Comparison of ENCODE assay signal across 8 cellular contexts in genomic region chr10:70364001-70364771, GRCh38. TPM values are rescaled to one million over a fixed set of nuclear protein-coding genes. Genes with fewer than 3 reads are reported as not detected.
DNase-seq lines count a peak whose midpoint lies in the region; ATAC-seq and TF ChIP-seq lines count a peak whose summit lies in the region.

No MANE protein-coding gene starts in this region.

- no peaks in the 10 kb centered on the region for H3K27me3 Mint-ChIP-seq in activated T-helper 2 cell treated with anti-CD3 and anti-CD28 coated beads, Interferon-gamma antibody, Interleukin-2, Interleukin-4, amounts not matched to agents 10 μg/mL and 5 μg/mL and 100 μg/mL, durations not matched to agents 14 hours and 24 hours and 36 hours (ENCODE audit: low read depth)

- H3K27ac ChIP-seq in Karpas-422 (ENCODE audit: low read length), result peak overlapping the region; percentile 66
- peak overlapping the region; percentile 95 for H3K27ac ChIP-seq in RWPE2 (ENCODE audit: poor library complexity, severe bottlenecking)
- no peak overlapping the region for H3K27ac ChIP-seq in neural cell (ENCODE audit: low read length)

- H3F3A ChIP-seq in neural cell (ENCODE audit: insufficient read depth, low read length, poor library complexity, severe bottlenecking), result no peaks in the 10 kb centered on the region

- H3K4me2 ChIP-seq in Karpas-422 (ENCODE audit: low read depth, low read length, poor library complexity, severe bottlenecking) (peak overlapping the region; percentile 30), neural cell (ENCODE audit: low read length) (no peak overlapping the region)

- no peaks in the 10 kb centered on the region for H3K9me3 Mint-ChIP-seq in activated T-helper 2 cell treated with anti-CD3 and anti-CD28 coated beads, Interferon-gamma antibody, Interleukin-2, Interleukin-4, amounts not matched to agents 10 μg/mL and 5 μg/mL and 100 μg/mL, durations not matched to agents 14 hours and 24 hours and 36 hours

- TF ChIP-seq CTCF in RWPE2 (IDR thresholded peaks at IDR 0.05; ENCODE audit: poor library complexity, severe bottlenecking), result peak; percentile 92
- TF ChIP-seq CTCF in fibroblast of pulmonary artery (IDR thresholded peaks at IDR 0.05; ENCODE audit: low read length, missing control alignments), result peak; percentile 90
- peak; percentile 96 for TF ChIP-seq CTCF in neural cell (IDR thresholded peaks at IDR 0.05; ENCODE audit: poor library complexity, severe bottlenecking)

- peak; percentile 82 for ATAC-seq in GM21619 (IDR thresholded peaks at IDR 0.05; ENCODE audit: unreplicated experiment)
- peak; percentile 99 for ATAC-seq in RWPE2 (ENCODE audit: low read depth)
- peak; percentile 98 for ATAC-seq in stimulated activated naive CD8-positive, alpha-beta T cell treated with anti-CD3 and anti-CD28 coated beads, Interleukin-15, Interleukin-2, amounts not matched to agents 100 U/mL and 50 U/mL, for 24 hours

- H3K4me1 Mint-ChIP-seq in activated T-helper 2 cell treated with anti-CD3 and anti-CD28 coated beads, Interferon-gamma antibody, Interleukin-2, Interleukin-4, amounts not matched to agents 10 μg/mL and 5 μg/mL and 100 μg/mL, durations not matched to agents 14 hours and 24 hours and 36 hours (ENCODE audit: low read depth), result peaks cover 8% of the 10 kb centered on the region

- no peak overlapping the region for H3K4me3 Mint-ChIP-seq in activated T-helper 2 cell treated with anti-CD3 and anti-CD28 coated beads, Interferon-gamma antibody, Interleukin-2, Interleukin-4, amounts not matched to agents 10 μg/mL and 5 μg/mL and 100 μg/mL, durations not matched to agents 14 hours and 24 hours and 36 hours (ENCODE audit: low read depth)

- intact Hi-C loops in activated T-helper 2 cell treated with anti-CD3 and anti-CD28 coated beads, Interferon-gamma antibody, Interleukin-2, Interleukin-4, amounts not matched to agents 10 μg/mL and 5 μg/mL and 100 μg/mL, durations not matched to agents 14 hours and 24 hours and 36 hours (cut with micrococcal nuclease), result loop anchor here (1.0 kb wide), 2 partner anchors 91 to 143 kb away; no protein-coding TSS in a partner anchor

- H3K9ac ChIP-seq in Karpas-422 (ENCODE audit: low read length) (peak overlapping the region; percentile 57), neural cell (ENCODE audit: low read length) (no peak overlapping the region)

- DNase-seq in DMS 273 treated with DMSO at 0.1 percent for 48 hours (lab: John Stamatoyannopoulos, UW), result peak; percentile 52
- DNase-seq in Karpas-422, result peak; percentile 96
- peak; percentile 95 for DNase-seq in RWPE2 (ENCODE audit: low spot score)
- DNase-seq in activated T-helper 2 cell treated with anti-CD3 and anti-CD28 coated beads, Interferon-gamma antibody, Interleukin-2, Interleukin-4, amounts not matched to agents 10 μg/mL and 5 μg/mL and 100 μg/mL, durations not matched to agents 14 hours and 24 hours and 36 hours (ENCODE audit: low spot score), result peak; percentile 77
- DNase-seq in fibroblast of pulmonary artery (ENCODE audit: low read depth), result peak; percentile 99
- DNase-seq in stimulated activated naive CD8-positive, alpha-beta T cell treated with anti-CD3 and anti-CD28 coated beads, Interleukin-15, Interleukin-2, amounts not matched to agents 100 U/mL and 50 U/mL, for 24 hours, result peak; percentile 89

- H2AFZ ChIP-seq in Karpas-422 (ENCODE audit: low read length) (no peak overlapping the region), neural cell (ENCODE audit: low read depth, low read length) (no peak overlapping the region)

- H3K79me2 ChIP-seq in Karpas-422 (ENCODE audit: low read length), result peaks cover 45% of the 10 kb centered on the region
- no peaks in the 10 kb centered on the region for H3K79me2 ChIP-seq in neural cell (replicated peaks; ENCODE audit: insufficient read depth, low read length)

- H3K36me3 Mint-ChIP-seq in activated T-helper 2 cell treated with anti-CD3 and anti-CD28 coated beads, Interferon-gamma antibody, Interleukin-2, Interleukin-4, amounts not matched to agents 10 μg/mL and 5 μg/mL and 100 μg/mL, durations not matched to agents 14 hours and 24 hours and 36 hours (ENCODE audit: low read depth), result peaks cover 2% of the 10 kb centered on the region

- no peaks in the 10 kb centered on the region for H3K27me3 ChIP-seq in Karpas-422 (ENCODE audit: low read length)
- H3K27me3 ChIP-seq in RWPE2 (ENCODE audit: insufficient read depth, poor library complexity, severe bottlenecking), result no peaks in the 10 kb centered on the region
- H3K27me3 ChIP-seq in neural cell (ENCODE audit: insufficient read depth, low read depth, low read length), result no peaks in the 10 kb centered on the region

- H3K4me1 ChIP-seq in Karpas-422 (ENCODE audit: low read length) (peaks cover 22% of the 10 kb centered on the region), RWPE2 (ENCODE audit: insufficient read depth, poor library complexity, severe bottlenecking) (peaks cover 10% of the 10 kb centered on the region)

- no peak overlapping the region for H3K27ac Mint-ChIP-seq in activated T-helper 2 cell treated with anti-CD3 and anti-CD28 coated beads, Interferon-gamma antibody, Interleukin-2, Interleukin-4, amounts not matched to agents 10 μg/mL and 5 μg/mL and 100 μg/mL, durations not matched to agents 14 hours and 24 hours and 36 hours

- no peaks in the 10 kb centered on the region for H3K9me3 ChIP-seq in Karpas-422 (ENCODE audit: low read length)
- H3K9me3 ChIP-seq in RWPE2 (ENCODE audit: severe bottlenecking), result no peaks in the 10 kb centered on the region
- H3K9me3 ChIP-seq in neural cell (ENCODE audit: low read length), result no peaks in the 10 kb centered on the region

- TF ChIP-seq RAD21 in neural cell (conservative IDR thresholded peaks at IDR 0.05), result peak; percentile 93

- H3K36me3 ChIP-seq in Karpas-422 (ENCODE audit: insufficient read depth, low read length), result peaks cover 3% of the 10 kb centered on the region; the same call in 1 of the 2 replicates
- H3K36me3 ChIP-seq in RWPE2 (ENCODE audit: low read depth), result no peaks in the 10 kb centered on the region
- H3K36me3 ChIP-seq in neural cell (ENCODE audit: insufficient read depth, low read length), result no peaks in the 10 kb centered on the region

- no peaks in the 10 kb centered on the region for H4K20me1 ChIP-seq in Karpas-422 (ENCODE audit: insufficient read depth, low read depth, low read length)
- no peaks in the 10 kb centered on the region for H4K20me1 ChIP-seq in neural cell (ENCODE audit: insufficient read depth)

- TF ChIP-seq EP300 in neural cell (conservative IDR thresholded peaks at IDR 0.05; ENCODE audit: poor library complexity, severe bottlenecking), result no peak

- no peaks in the 10 kb centered on the region for H3K9me2 ChIP-seq in Karpas-422 (replicated peaks; ENCODE audit: insufficient read depth, low read length)
- H3K9me2 ChIP-seq in neural cell (ENCODE audit: insufficient read depth, low read length), result no peaks in the 10 kb centered on the region

- H3K4me3 ChIP-seq in Karpas-422 (ENCODE audit: low read length), result no peak overlapping the region
- H3K4me3 ChIP-seq in RWPE2 (ENCODE audit: severe bottlenecking), result no peak overlapping the region
- peak overlapping the region; percentile 9 for H3K4me3 ChIP-seq in fibroblast of pulmonary artery (replicated peaks; ENCODE audit: low read depth, low read length)
- H3K4me3 ChIP-seq in neural cell (ENCODE audit: low read length), result no peak overlapping the region

TF ChIP-seq in neural cell, 6 proteins besides CTCF, POLR2A, EP300 and RAD21:
- no peak for TF ChIP-seq POLR2AphosphoS5 (IDR thresholded peaks at IDR 0.05)
- peak; percentile 96 for TF ChIP-seq SMC3 (conservative IDR thresholded peaks at IDR 0.05; ENCODE audit: poor library complexity)
- peak; percentile 23 for TF ChIP-seq MXI1 (conservative IDR thresholded peaks at IDR 0.05; ENCODE audit: poor library complexity, severe bottlenecking)

RNA-seq across cellular contexts. Expression of gene LRRC20, which starts 18.2 kb away (rescaled TPM):
- 13.6 and 37.0 TPM in 2 replicates for total RNA-seq in Karpas-422 (2014; rRNA removed; shearing (Covaris generic); ENCODE audit: low replicate concordance)
- 17.2 and 18.9 TPM in 2 replicates for total RNA-seq in activated T-helper 2 cell treated with anti-CD3 and anti-CD28 coated beads, Interferon-gamma antibody, Interleukin-2, Interleukin-4, amounts not matched to agents 10 μg/mL and 5 μg/mL and 100 μg/mL, durations not matched to agents 14 hours and 24 hours and 36 hours
- 24.2 and 42.2 TPM in 2 replicates for polyA plus RNA-seq in neural cell
- 30.7 and 31.0 TPM in 2 replicates for polyA minus RNA-seq in neural cell

RNA-seq across cellular contexts. Expression of gene EIF4EBP2, which starts 39.8 kb away (rescaled TPM):
- 35.3 and 78.0 TPM in 2 replicates for total RNA-seq in Karpas-422 (2014; rRNA removed; shearing (Covaris generic); ENCODE audit: low replicate concordance)
- 39.5 and 40.0 TPM in 2 replicates for total RNA-seq in activated T-helper 2 cell treated with anti-CD3 and anti-CD28 coated beads, Interferon-gamma antibody, Interleukin-2, Interleukin-4, amounts not matched to agents 10 μg/mL and 5 μg/mL and 100 μg/mL, durations not matched to agents 14 hours and 24 hours and 36 hours
- 51.7 and 53.2 TPM in 2 replicates for polyA plus RNA-seq in neural cell
- 109 and 139 TPM in 2 replicates for polyA minus RNA-seq in neural cell
